In the genomic region with DNA sequence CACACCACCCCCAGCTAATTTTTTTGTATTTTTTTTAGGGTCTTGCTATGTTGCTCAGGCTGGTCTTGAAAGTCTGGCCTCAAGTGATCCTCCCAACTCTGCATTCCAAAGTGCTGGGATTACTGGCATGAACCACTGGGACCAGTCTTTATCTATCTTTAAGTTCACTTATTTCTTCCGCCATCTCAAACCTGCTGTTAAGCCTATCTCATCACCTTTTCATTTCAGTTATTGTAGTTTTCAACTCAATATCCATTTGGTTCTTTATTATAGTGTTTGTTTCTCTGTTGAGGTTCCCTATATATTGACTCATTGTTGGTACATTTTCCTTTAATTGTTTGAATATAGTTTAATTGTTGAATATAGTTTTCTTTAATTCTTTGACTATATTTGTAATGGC, we compare ENCODE assay signal across 28 cellular contexts.
"Had no signal": no experiment of that assay in that cellular context is flagged by ENCODE, and none has a peak within 500 bp of the region (broad histone marks: within the 10 kb centered on the region; RNA-seq: fewer than 3 reads in every experiment).

No MANE protein-coding gene starts in this region.

- H3K27ac Mint-ChIP-seq: stimulated activated effector memory CD8-positive, alpha-beta T cell treated with anti-CD3 and anti-CD28 coated beads, Interleukin-12 subunit alpha, Interleukin-12 subunit beta, amount 100 ng/mL, for 72 hours; stimulated activated memory B cell treated with anti-CD40 and anti-IgM and Interleukin-4, amounts not matched to agents 10 μg/mL and 1 μg/mL and 100 μg/mL, for 72 hours; stimulated activated naive B cell treated with anti-CD40 and anti-IgM and Interleukin-4, amounts not matched to agents 10 μg/mL and 1 μg/mL and 100 μg/mL, for 72 hours; stimulated activated naive CD8-positive, alpha-beta T cell treated with anti-CD3 and anti-CD28 coated beads, Interleukin-15, amount 100 ng/mL, for 72 hours; stimulated activated naive CD8-positive, alpha-beta T cell treated with anti-CD3 and anti-CD28 coated beads, Interleukin-15, Interleukin-2, amounts not matched to agents 100 ng/mL and 50 ng/mL, for 24 hours; type B pancreatic cell had no signal

- FAIRE-seq: urothelium cell line had no signal

- DNase-seq: stimulated activated CD4-positive, alpha-beta T cell treated with anti-CD3 and anti-CD28 coated beads, Interleukin-2, amount 100 ng/mL, for 24 hours; stimulated activated CD4-positive, alpha-beta T cell treated with anti-CD3 and anti-CD28 coated beads, Interleukin-2, amount 100 ng/mL, for 48 hours; stimulated activated CD4-positive, alpha-beta T cell treated with anti-CD3 and anti-CD28 coated beads, Interleukin-4, amount 100 ng/mL, for 1 hour; stimulated activated CD4-positive, alpha-beta T cell treated with anti-CD3 and anti-CD28 coated beads, Interleukin-4, amount 100 ng/mL, for 4 hours; stimulated activated CD8-positive, alpha-beta memory T cell treated with anti-CD3 and anti-CD28 coated beads, Interleukin-4, amount 100 ng/mL, for 48 hours; stimulated activated naive B cell treated with anti-CD40 and anti-IgM and Interleukin-4, amounts not matched to agents 10 μg/mL and 1 μg/mL and 100 μg/mL, for 72 hours; stimulated activated naive CD4-positive, alpha-beta T cell; stimulated activated naive CD4-positive, alpha-beta T cell treated with Interleukin-2 at 50 U/mL for 16 hours; stimulated activated naive CD8-positive, alpha-beta T cell treated with anti-CD3 and anti-CD28 coated beads, Interleukin-15, amount 100 ng/mL, for 72 hours; stimulated activated naive CD8-positive, alpha-beta T cell treated with anti-CD3 and anti-CD28 coated beads, Interleukin-15, Interleukin-2, amounts not matched to agents 100 U/mL and 50 U/mL, for 24 hours; stomach; substantia nigra; testis; tibial artery; transverse colon; trophoblast cell; upper lobe of left lung; upper lobe of right lung; uterus had no signal

- H3K36me3 Mint-ChIP-seq: stimulated activated effector memory CD8-positive, alpha-beta T cell treated with anti-CD3 and anti-CD28 coated beads, Interleukin-12 subunit alpha, Interleukin-12 subunit beta, amount 100 ng/mL, for 72 hours; stimulated activated memory B cell treated with anti-CD40 and anti-IgM and Interleukin-4, amounts not matched to agents 10 μg/mL and 1 μg/mL and 100 μg/mL, for 72 hours; type B pancreatic cell had no signal

- H3K27me3 ChIP-seq: stomach, suprapubic skin, testis, tibial artery, tibial nerve, transverse colon, upper lobe of left lung, upper lobe of right lung, uterus, vagina had no signal

- H3K27ac ChIP-seq: stomach, suprapubic skin, testis, thoracic aorta, tibial artery, tibial nerve, transverse colon, upper lobe of left lung, upper lobe of right lung, uterus, vagina had no signal

- ATAC-seq: stimulated activated effector memory CD8-positive, alpha-beta T cell treated with anti-CD3 and anti-CD28 coated beads, Interleukin-12 subunit alpha, Interleukin-12 subunit beta, amount 100 ng/mL, for 72 hours; stimulated activated memory B cell treated with anti-CD40 and anti-IgM and Interleukin-4, amounts not matched to agents 10 μg/mL and 1 μg/mL and 100 μg/mL, for 72 hours; stimulated activated naive B cell treated with anti-CD40 and anti-IgM and Interleukin-4, amounts not matched to agents 10 μg/mL and 1 μg/mL and 100 μg/mL, for 72 hours; stimulated activated naive CD8-positive, alpha-beta T cell treated with anti-CD3 and anti-CD28 coated beads, Interleukin-15, amount 100 ng/mL, for 72 hours; stimulated activated naive CD8-positive, alpha-beta T cell treated with anti-CD3 and anti-CD28 coated beads, Interleukin-15, Interleukin-2, amounts not matched to agents 100 U/mL and 50 U/mL, for 24 hours; upper lobe of right lung had no signal

- H3K9me3 Mint-ChIP-seq: type B pancreatic cell had no signal

- H3K4me1 ChIP-seq: suprapubic skin, testis, upper lobe of left lung, upper lobe of right lung, uterus, vagina had no signal

- H3K4me1 Mint-ChIP-seq: stimulated activated memory B cell treated with anti-CD40 and anti-IgM and Interleukin-4, amounts not matched to agents 10 μg/mL and 1 μg/mL and 100 μg/mL, for 72 hours had no signal

- H3K36me3 ChIP-seq: stomach, suprapubic skin, thoracic aorta, tibial artery, tibial nerve, transverse colon, upper lobe of left lung, upper lobe of right lung, uterus, vagina had no signal

- H3K4me3 ChIP-seq: stomach, suprapubic skin, testis, thoracic aorta, tibial artery, tibial nerve, transverse colon, upper lobe of left lung, upper lobe of right lung, uterus, vagina had no signal

- H3K4me3 Mint-ChIP-seq: stimulated activated effector memory CD8-positive, alpha-beta T cell treated with anti-CD3 and anti-CD28 coated beads, Interleukin-12 subunit alpha, Interleukin-12 subunit beta, amount 100 ng/mL, for 72 hours; stimulated activated memory B cell treated with anti-CD40 and anti-IgM and Interleukin-4, amounts not matched to agents 10 μg/mL and 1 μg/mL and 100 μg/mL, for 72 hours; stimulated activated naive B cell treated with anti-CD40 and anti-IgM and Interleukin-4, amounts not matched to agents 10 μg/mL and 1 μg/mL and 100 μg/mL, for 72 hours; stimulated activated naive CD8-positive, alpha-beta T cell treated with anti-CD3 and anti-CD28 coated beads, Interleukin-15, amount 100 ng/mL, for 72 hours; stimulated activated naive CD8-positive, alpha-beta T cell treated with anti-CD3 and anti-CD28 coated beads, Interleukin-15, Interleukin-2, amounts not matched to agents 100 ng/mL and 50 ng/mL, for 24 hours; type B pancreatic cell had no signal

- H3K9me3 ChIP-seq: stomach, suprapubic skin, testis, thoracic aorta, tibial artery, tibial nerve, transverse colon, upper lobe of left lung, upper lobe of right lung, uterus, vagina had no signal
